In genomic region chr7:85125679-85126078, GRCh38 we compare ENCODE assay signal across 16 cellular contexts.
DNase-seq lines count a peak whose midpoint lies in the region; ATAC-seq and TF ChIP-seq lines count a peak whose summit lies in the region.
"Had no signal": no experiment of that assay in that cellular context is flagged by ENCODE, and none has a peak within 500 bp of the region (broad histone marks: within the 10 kb centered on the region; RNA-seq: fewer than 3 reads in every experiment).

No MANE protein-coding gene starts in this region.

- no peaks in the 10 kb centered on the region for H3K9me3 Mint-ChIP-seq in nephron progenitor cell

- DNase-seq in EL (peak; percentile 32), NCI-H82 treated with DMSO at 0.1 percent for 48 hours (lab: John Stamatoyannopoulos, UW; ENCODE audit: unreplicated experiment) (peak; percentile 22), fibroblast of gingiva (ENCODE audit: low read depth) (peak; percentile 24), nephron progenitor cell (peak; percentile 17), NOMO-1 treated with DMSO at 0.1 percent for 48 hours (lab: John Stamatoyannopoulos, UW; ENCODE audit: unreplicated experiment) (no peak), left colon (no peak), omental fat pad (ENCODE audit: low spot score) (no peak)
- DNase-seq: CD8-positive, alpha-beta T cell; DND-41; NCI-H1436 treated with DMSO at 0.1 percent for 48 hours; NCI-H2081 treated with DMSO at 0.1 percent for 48 hours; NK-92 treated with Interleukin-12 subunit alpha and Interleukin-12 subunit beta, amount 100 ng/mL, for 24 hours; PC-9 had no signal

- peak overlapping the region; percentile 94 for H3K27ac Mint-ChIP-seq in nephron progenitor cell
- H3K27ac Mint-ChIP-seq: B cell; CD8-positive, alpha-beta T cell had no signal

- peaks cover 14% of the 10 kb centered on the region for H3K36me3 Mint-ChIP-seq in nephron progenitor cell (ENCODE audit: low read depth)
- H3K36me3 Mint-ChIP-seq: CD8-positive, alpha-beta T cell had no signal

- peak overlapping the region; percentile 9 for H3K4me3 Mint-ChIP-seq in nephron progenitor cell
- H3K4me3 Mint-ChIP-seq: B cell; CD8-positive, alpha-beta T cell had no signal

- intact Hi-C loops in left colon (cut with DNase I, micrococcal nuclease): no loop called here

- peaks cover 62% of the 10 kb centered on the region for H3K4me1 Mint-ChIP-seq in nephron progenitor cell
- H3K4me1 Mint-ChIP-seq: B cell had no signal

- TF ChIP-seq CTCF in nephron progenitor cell (IDR thresholded peaks at IDR 0.05) (no peak), omental fat pad (IDR thresholded peaks at IDR 0.05) (no peak)

- ATAC-seq in HG02870 (IDR thresholded peaks at IDR 0.05; ENCODE audit: unreplicated experiment): no peak
- no peak for ATAC-seq in left colon
- no peak for ATAC-seq in omental fat pad (ENCODE audit: low FRiP score)
- ATAC-seq: CD8-positive, alpha-beta T cell; K562 had no signal

- no peaks in the 10 kb centered on the region for H3K27me3 Mint-ChIP-seq in nephron progenitor cell (ENCODE audit: low read depth, poor library complexity)
- H3K27me3 Mint-ChIP-seq: B cell had no signal

Comparison
In these comparisons a context has a peak if more than half of its experiments do, and no peak if none do; other contexts are left out.
1. DNase-seq: peak in EL (single experiment), NCI-H82 treated with DMSO at 0.1 percent for 48 hours (single experiment), fibroblast of gingiva (single experiment) and nephron progenitor cell (single experiment); none in NOMO-1 treated with DMSO at 0.1 percent for 48 hours (single experiment), left colon (0 of 2) and omental fat pad (single experiment).